Comparison of ENCODE assay signal across 24 cellular contexts in genomic region chr19:19428746-19429145, GRCh38. TPM values are rescaled to one million over a fixed set of nuclear protein-coding genes. Genes with fewer than 3 reads are reported as not detected.
DNase-seq lines count a peak whose midpoint lies in the region; ATAC-seq and TF ChIP-seq lines count a peak whose summit lies in the region.
"Had no signal": no experiment of that assay in that cellular context is flagged by ENCODE, and none has a peak within 500 bp of the region (broad histone marks: within the 10 kb centered on the region; RNA-seq: fewer than 3 reads in every experiment).

No MANE protein-coding gene starts in this region.

- no peaks in the 10 kb centered on the region for H3K27me3 ChIP-seq in CD4-positive, alpha-beta T cell (ENCODE audit: control insufficient read depth, insufficient read depth, low read length)
- H3K27me3 ChIP-seq in prostate gland (replicated peaks; ENCODE audit: insufficient read depth), result no peaks in the 10 kb centered on the region
- H3K27me3 ChIP-seq: cardiac muscle cell, esophagus muscularis mucosa, gastrocnemius medialis, MG63 had no signal

- 87% methylated on average over 10 of the region's 10 CpGs for WGBS in prostate gland

- POLR2A ChIA-PET in CD4-positive, alpha-beta T cell (lab: Charles Lee), result no interaction called here

- no peaks in the 10 kb centered on the region for H3K27me3 Mint-ChIP-seq in CD4-positive, alpha-beta T cell
- no peaks in the 10 kb centered on the region for H3K27me3 Mint-ChIP-seq in activated T-helper 17 cell treated with anti-CD3 and anti-CD28 coated beads, Interleukin-2, amount 50 U/mL, for 72 hours
- no peaks in the 10 kb centered on the region for H3K27me3 Mint-ChIP-seq in naive B cell
- no peaks in the 10 kb centered on the region for H3K27me3 Mint-ChIP-seq in stimulated activated memory B cell treated with anti-CD40 and anti-IgM and Interleukin-4, amounts not matched to agents 10 μg/mL and 1 μg/mL and 100 μg/mL, for 72 hours
- H3K27me3 Mint-ChIP-seq: type B pancreatic cell had no signal

- TF ChIP-seq POLR2A in prostate gland (IDR thresholded peaks at IDR 0.05), result no peak

- H3K36me3 Mint-ChIP-seq in CD4-positive, alpha-beta T cell (ENCODE audit: low read depth), result peaks cover 17% of the 10 kb centered on the region
- peaks cover 32% of the 10 kb centered on the region for H3K36me3 Mint-ChIP-seq in activated T-helper 17 cell treated with anti-CD3 and anti-CD28 coated beads, Interleukin-2, amount 50 U/mL, for 72 hours (ENCODE audit: low read depth)
- H3K36me3 Mint-ChIP-seq in naive B cell, result no peaks in the 10 kb centered on the region
- peaks cover 18% of the 10 kb centered on the region for H3K36me3 Mint-ChIP-seq in stimulated activated memory B cell treated with anti-CD40 and anti-IgM and Interleukin-4, amounts not matched to agents 10 μg/mL and 1 μg/mL and 100 μg/mL, for 72 hours

- no peak overlapping the region for H3K27ac ChIP-seq in CD4-positive, alpha-beta T cell (ENCODE audit: low read depth, low read length)
- no peak overlapping the region for H3K27ac ChIP-seq in prostate gland
- H3K27ac ChIP-seq: cardiac muscle cell, coronary artery, esophagus muscularis mucosa, gastrocnemius medialis, VCaP had no signal

- H3K36me3 ChIP-seq in prostate gland, result no peaks in the 10 kb centered on the region
- H3K36me3 ChIP-seq: cardiac muscle cell, gastrocnemius medialis had no signal

- no peaks in the 10 kb centered on the region for H3K9me3 ChIP-seq in CD4-positive, alpha-beta T cell (ENCODE audit: control insufficient read depth, low read length)
- H3K9me3 ChIP-seq in prostate gland, result no peaks in the 10 kb centered on the region
- H3K9me3 ChIP-seq: esophagus muscularis mucosa, gastrocnemius medialis, MG63 had no signal

- ATAC-seq in CD4-positive, alpha-beta T cell (ENCODE audit: poor library complexity), result no peak
- no peak for ATAC-seq in activated T-helper 17 cell treated with anti-CD3 and anti-CD28 coated beads, Interleukin-2, amount 50 U/mL, for 72 hours (replicated peaks)
- no peak for ATAC-seq in naive B cell (ENCODE audit: low read depth in 2 of 2)
- no peak for ATAC-seq in stimulated activated memory B cell treated with anti-CD40 and anti-IgM and Interleukin-4, amounts not matched to agents 10 μg/mL and 1 μg/mL and 100 μg/mL, for 72 hours
- no peak for ATAC-seq in GM21447 (IDR thresholded peaks at IDR 0.05; ENCODE audit: unreplicated experiment)
- ATAC-seq in HG02852 (IDR thresholded peaks at IDR 0.05; ENCODE audit: unreplicated experiment), result no peak
- ATAC-seq: gastrocnemius medialis, K562, PC-3, Right ventricle myocardium inferior had no signal

- H3K4me3 ChIP-seq in prostate gland, result no peak overlapping the region
- H3K4me3 ChIP-seq: cardiac muscle cell, coronary artery, esophagus muscularis mucosa, gastrocnemius medialis, K562, MG63 had no signal

- TF ChIP-seq CTCF in CD4-positive, alpha-beta T cell (IDR thresholded peaks at IDR 0.05), result no peak
- no peak for TF ChIP-seq CTCF in prostate gland (IDR thresholded peaks at IDR 0.05)

- no peak for DNase-seq in CD4-positive, alpha-beta T cell
- no peak for DNase-seq in naive B cell
- DNase-seq in prostate gland (ENCODE audit: low spot score), result no peak
- DNase-seq: activated CD4-positive, alpha-beta T cell treated with anti-CD3 and anti-CD28 coated beads for 48 hours; activated naive CD4-positive, alpha-beta T cell treated with anti-CD3 and anti-CD28 coated beads, Interleukin-2, amount 50 U/mL, for 16 hours; gastrocnemius medialis; left colon; MG63; NCI-H1105 treated with DMSO at 0.1 percent for 48 hours; NCI-H1930; NCI-H524 treated with DMSO at 0.1 percent for 48 hours; PC-3 had no signal

- intact Hi-C loops in CD4-positive, alpha-beta T cell (cut with DNase I, micrococcal nuclease), result no loop called here
- intact Hi-C loops in prostate gland (cut with DNase I), result no loop called here

- H3K4me3 Mint-ChIP-seq in CD4-positive, alpha-beta T cell, result no peak overlapping the region
- H3K4me3 Mint-ChIP-seq in activated T-helper 17 cell treated with anti-CD3 and anti-CD28 coated beads, Interleukin-2, amount 50 U/mL, for 72 hours, result no peak overlapping the region
- H3K4me3 Mint-ChIP-seq in naive B cell, result peak overlapping the region in 1 of 8 donors; percentile 49
- no peak overlapping the region for H3K4me3 Mint-ChIP-seq in stimulated activated memory B cell treated with anti-CD40 and anti-IgM and Interleukin-4, amounts not matched to agents 10 μg/mL and 1 μg/mL and 100 μg/mL, for 72 hours
- H3K4me3 Mint-ChIP-seq: activated T-helper 1 cell treated with anti-CD3 and anti-CD28 coated beads, Interleukin-12 subunit alpha, Interleukin-12 subunit beta, Interleukin-2, Interleukin-4 antibody, amounts not matched to agents 30 ng/mL and 10 ng/mL and 1 ng/mL, durations not matched to agents 14 hours and 24 hours and 36 hours; type B pancreatic cell had no signal

- H3K9me3 Mint-ChIP-seq in CD4-positive, alpha-beta T cell, result no peaks in the 10 kb centered on the region
- H3K9me3 Mint-ChIP-seq in activated T-helper 17 cell treated with anti-CD3 and anti-CD28 coated beads, Interleukin-2, amount 50 U/mL, for 72 hours, result no peaks in the 10 kb centered on the region
- no peaks in the 10 kb centered on the region for H3K9me3 Mint-ChIP-seq in naive B cell
- H3K9me3 Mint-ChIP-seq in stimulated activated memory B cell treated with anti-CD40 and anti-IgM and Interleukin-4, amounts not matched to agents 10 μg/mL and 1 μg/mL and 100 μg/mL, for 72 hours, result no peaks in the 10 kb centered on the region
- H3K9me3 Mint-ChIP-seq: activated T-helper 1 cell treated with anti-CD3 and anti-CD28 coated beads, Interleukin-12 subunit alpha, Interleukin-12 subunit beta, Interleukin-2, Interleukin-4 antibody, amounts not matched to agents 30 ng/mL and 10 ng/mL and 1 ng/mL, durations not matched to agents 14 hours and 24 hours and 36 hours; type B pancreatic cell had no signal

- H3K4me1 ChIP-seq in prostate gland (replicated peaks), result no peaks in the 10 kb centered on the region

- peaks cover 83% of the 10 kb centered on the region for H3K4me1 Mint-ChIP-seq in CD4-positive, alpha-beta T cell (ENCODE audit: low read depth)
- peaks cover 44% of the 10 kb centered on the region for H3K4me1 Mint-ChIP-seq in activated T-helper 17 cell treated with anti-CD3 and anti-CD28 coated beads, Interleukin-2, amount 50 U/mL, for 72 hours
- H3K4me1 Mint-ChIP-seq in naive B cell, result peaks cover 50 to 96% (median 86%) of the 10 kb centered on the region in 3 donors
- H3K4me1 Mint-ChIP-seq in stimulated activated memory B cell treated with anti-CD40 and anti-IgM and Interleukin-4, amounts not matched to agents 10 μg/mL and 1 μg/mL and 100 μg/mL, for 72 hours, result peaks cover 83% of the 10 kb centered on the region

- H3K27ac Mint-ChIP-seq in CD4-positive, alpha-beta T cell, result peak overlapping the region; percentile 45
- peak overlapping the region; percentile 63 for H3K27ac Mint-ChIP-seq in activated T-helper 17 cell treated with anti-CD3 and anti-CD28 coated beads, Interleukin-2, amount 50 U/mL, for 72 hours
- H3K27ac Mint-ChIP-seq in naive B cell, result peak overlapping the region in 4 of 6 donors; percentile 56 to 96 (median 73)
- peak overlapping the region; percentile 61 for H3K27ac Mint-ChIP-seq in stimulated activated memory B cell treated with anti-CD40 and anti-IgM and Interleukin-4, amounts not matched to agents 10 μg/mL and 1 μg/mL and 100 μg/mL, for 72 hours
- H3K27ac Mint-ChIP-seq: activated T-helper 1 cell treated with anti-CD3 and anti-CD28 coated beads, Interleukin-12 subunit alpha, Interleukin-12 subunit beta, Interleukin-2, Interleukin-4 antibody, amounts not matched to agents 30 ng/mL and 10 ng/mL and 1 ng/mL, durations not matched to agents 14 hours and 24 hours and 36 hours; type B pancreatic cell had no signal

- CTCF ChIA-PET in CD4-positive, alpha-beta T cell (lab: Charles Lee), result no interaction called here

RNA-seq across cellular contexts. Expression of gene GATAD2A, which starts 23.3 kb away (rescaled TPM):
- total RNA-seq in CD4-positive, alpha-beta T cell, result 100 to 1,000 TPM; 104 to 107 TPM
- 100 to 1,000 TPM in 1 of 2 donors, 10 to 100 TPM in 1; 88.0 to 160 TPM for total RNA-seq in activated T-helper 17 cell treated with anti-CD3 and anti-CD28 coated beads, Interleukin-2, amount 50 U/mL, for 72 hours
- polyA plus RNA-seq in naive B cell (ENCODE audit: low read depth in 6 of 6), result 10 to 100 TPM in 3 of 6 donors, 1 to 10 TPM in 3; 2.2 to 19.2 (median 10.6) TPM
- total RNA-seq in prostate gland, result 100 to 1,000 TPM in 1 of 2 donors, 10 to 100 TPM in 1; 41.7 to 138 TPM
